ENCODE assay signal across 15 cellular contexts in the genomic region with DNA sequence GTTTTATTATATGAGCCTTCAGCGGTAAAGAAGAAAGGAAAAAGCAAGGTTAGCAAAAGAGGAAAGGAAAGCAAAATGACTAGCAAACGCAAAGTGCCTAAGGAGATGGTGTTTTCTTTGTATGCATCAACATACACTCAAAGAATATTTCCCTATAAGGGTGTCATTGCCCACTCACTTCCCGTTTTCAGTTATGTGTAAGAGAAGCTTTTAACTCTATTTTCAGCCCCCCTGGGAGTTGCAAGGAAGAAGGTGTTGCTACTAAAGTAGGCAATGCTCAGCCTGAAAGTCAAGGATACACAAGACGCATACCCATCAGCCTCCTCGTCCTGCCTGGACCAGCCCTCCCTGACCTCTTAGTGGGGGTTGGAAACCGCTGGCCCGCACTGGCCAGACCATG.
DNase-seq lines count a peak whose midpoint lies in the region; ATAC-seq and TF ChIP-seq lines count a peak whose summit lies in the region.
"Had no signal": no experiment of that assay in that cellular context is flagged by ENCODE, and none has a peak within 500 bp of the region (broad histone marks: within the 10 kb centered on the region; RNA-seq: fewer than 3 reads in every experiment).

No MANE protein-coding gene starts in this region.

- no peaks in the 10 kb centered on the region for H3K36me3 Mint-ChIP-seq in GM23338 (ENCODE audit: low read depth)
- H3K36me3 Mint-ChIP-seq: natural killer cell treated with Interleukin-12 subunit alpha and Interleukin-12 subunit beta and Interleukin-15 and Interleukin-18, amount 100 ng/mL, for 72 hours had no signal

- TF ChIP-seq CTCF in GM12864 (IDR thresholded peaks at IDR 0.05; ENCODE audit: low read depth, low read length, missing control alignments) (no peak), GM23338 (conservative IDR thresholded peaks at IDR 0.05; ENCODE audit: low read depth in 2 of 2) (no peak)

- no peaks in the 10 kb centered on the region for H3F3A ChIP-seq in GM23338 (replicated peaks; ENCODE audit: low read depth)

- no peaks in the 10 kb centered on the region for H3K79me2 ChIP-seq in GM23338 (replicated peaks; ENCODE audit: insufficient read depth)

- H3K27me3 Mint-ChIP-seq in GM23338 (ENCODE audit: insufficient read depth, low read depth, poor library complexity) = no peaks in the 10 kb centered on the region
- H3K27me3 Mint-ChIP-seq: natural killer cell treated with Interleukin-12 subunit alpha and Interleukin-12 subunit beta and Interleukin-15 and Interleukin-18, amount 100 ng/mL, for 72 hours had no signal

- H3K27me3 ChIP-seq in GM23338 (ENCODE audit: insufficient read depth) = no peaks in the 10 kb centered on the region

- no peak overlapping the region for H3K27ac Mint-ChIP-seq in GM23338
- H3K27ac Mint-ChIP-seq: natural killer cell treated with Interleukin-12 subunit alpha and Interleukin-12 subunit beta and Interleukin-15 and Interleukin-18, amount 100 ng/mL, for 72 hours had no signal

- no peak overlapping the region for H3K4me2 ChIP-seq in GM23338

- H3K4me1 Mint-ChIP-seq in GM23338 = 0 out of 3 replicates have a peak, but pooled peaks cover 2% of the 10 kb centered on the region

- H4K20me1 ChIP-seq in GM23338 (replicated peaks; ENCODE audit: insufficient read depth) = no peaks in the 10 kb centered on the region

- DNase-seq in GM12864 (ENCODE audit: low read depth) = peak; percentile 46
- no peak for DNase-seq in NCI-H1105 treated with DMSO at 0.1 percent for 48 hours (lab: John Stamatoyannopoulos, UW)
- DNase-seq in GM23338 (ENCODE audit: low spot score) = no peak
- DNase-seq in NCI-H2029 treated with DMSO at 0.1 percent for 48 hours (lab: John Stamatoyannopoulos, UW) = no peak
- DNase-seq in NCI-H2227 (lab: John Stamatoyannopoulos, UW; ENCODE audit: unreplicated experiment) = no peak
- DNase-seq: activated effector memory CD4-positive, alpha-beta T cell treated with Interleukin-2 at 50 U/mL for 16 hours; central memory CD4-positive, alpha-beta T cell; GOT3; IMR-90; islet precursor cell had no signal

- H3K9me2 ChIP-seq in GM23338 (ENCODE audit: insufficient read depth) = no peaks in the 10 kb centered on the region

- no peaks in the 10 kb centered on the region for H3K4me1 ChIP-seq in GM23338 (ENCODE audit: insufficient read depth)

- H3K4me3 Mint-ChIP-seq in GM23338 = no peak overlapping the region
- H3K4me3 Mint-ChIP-seq: natural killer cell treated with Interleukin-12 subunit alpha and Interleukin-12 subunit beta and Interleukin-15 and Interleukin-18, amount 100 ng/mL, for 72 hours had no signal

- ATAC-seq in GM19351 (IDR thresholded peaks at IDR 0.05; ENCODE audit: unreplicated experiment) (peak; percentile 92), HG02798 (IDR thresholded peaks at IDR 0.05; ENCODE audit: poor library complexity, unreplicated experiment) (peak; percentile 74), HG03565 (IDR thresholded peaks at IDR 0.05; ENCODE audit: unreplicated experiment) (peak; percentile 93), GM23338 (no peak)
- ATAC-seq: natural killer cell treated with Interleukin-12 subunit alpha and Interleukin-12 subunit beta and Interleukin-15 and Interleukin-18, amount 100 ng/mL, for 72 hours had no signal

- H3K36me3 ChIP-seq in GM23338 (ENCODE audit: insufficient read depth) = no peaks in the 10 kb centered on the region

- no peak overlapping the region for H3K27ac ChIP-seq in GM23338 (ENCODE audit: low read depth)
- H3K27ac ChIP-seq: skin epidermis had no signal

- peaks cover 4% of the 10 kb centered on the region; the same call in 2 of the 3 replicates for H3K9me3 Mint-ChIP-seq in GM23338
- H3K9me3 Mint-ChIP-seq: natural killer cell treated with Interleukin-12 subunit alpha and Interleukin-12 subunit beta and Interleukin-15 and Interleukin-18, amount 100 ng/mL, for 72 hours had no signal

- no peak overlapping the region for H2AFZ ChIP-seq in GM23338

- H3K4me3 ChIP-seq in GM12864 (ENCODE audit: low read depth, low read length) (no peak overlapping the region), GM23338 (no peak overlapping the region)
- H3K4me3 ChIP-seq: skin epidermis had no signal

TF ChIP-seq in GM23338, 12 proteins besides CTCF, POLR2A, EP300 and RAD21:
- TF ChIP-seq EZH2phosphoT487 (IDR thresholded peaks at IDR 0.05; ENCODE audit: unreplicated experiment) (no peak), JUNB (IDR thresholded peaks at IDR 0.05; ENCODE audit: unreplicated experiment) (no peak), ZNF331 (CRISPR knock-in tag; IDR thresholded peaks at IDR 0.05; ENCODE audit: low read depth) (no peak), CREB1 (CRISPR knock-in tag; IDR thresholded peaks at IDR 0.05; ENCODE audit: low read depth) (no peak)
- TF ChIP-seq, protein P1, sequence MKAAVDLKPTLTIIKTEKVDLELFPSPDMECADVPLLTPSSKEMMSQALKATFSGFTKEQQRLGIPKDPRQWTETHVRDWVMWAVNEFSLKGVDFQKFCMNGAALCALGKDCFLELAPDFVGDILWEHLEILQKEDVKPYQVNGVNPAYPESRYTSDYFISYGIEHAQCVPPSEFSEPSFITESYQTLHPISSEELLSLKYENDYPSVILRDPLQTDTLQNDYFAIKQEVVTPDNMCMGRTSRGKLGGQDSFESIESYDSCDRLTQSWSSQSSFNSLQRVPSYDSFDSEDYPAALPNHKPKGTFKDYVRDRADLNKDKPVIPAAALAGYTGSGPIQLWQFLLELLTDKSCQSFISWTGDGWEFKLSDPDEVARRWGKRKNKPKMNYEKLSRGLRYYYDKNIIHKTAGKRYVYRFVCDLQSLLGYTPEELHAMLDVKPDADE (IDR thresholded peaks at IDR 0.05) = no peak
- TF ChIP-seq, protein P2, sequence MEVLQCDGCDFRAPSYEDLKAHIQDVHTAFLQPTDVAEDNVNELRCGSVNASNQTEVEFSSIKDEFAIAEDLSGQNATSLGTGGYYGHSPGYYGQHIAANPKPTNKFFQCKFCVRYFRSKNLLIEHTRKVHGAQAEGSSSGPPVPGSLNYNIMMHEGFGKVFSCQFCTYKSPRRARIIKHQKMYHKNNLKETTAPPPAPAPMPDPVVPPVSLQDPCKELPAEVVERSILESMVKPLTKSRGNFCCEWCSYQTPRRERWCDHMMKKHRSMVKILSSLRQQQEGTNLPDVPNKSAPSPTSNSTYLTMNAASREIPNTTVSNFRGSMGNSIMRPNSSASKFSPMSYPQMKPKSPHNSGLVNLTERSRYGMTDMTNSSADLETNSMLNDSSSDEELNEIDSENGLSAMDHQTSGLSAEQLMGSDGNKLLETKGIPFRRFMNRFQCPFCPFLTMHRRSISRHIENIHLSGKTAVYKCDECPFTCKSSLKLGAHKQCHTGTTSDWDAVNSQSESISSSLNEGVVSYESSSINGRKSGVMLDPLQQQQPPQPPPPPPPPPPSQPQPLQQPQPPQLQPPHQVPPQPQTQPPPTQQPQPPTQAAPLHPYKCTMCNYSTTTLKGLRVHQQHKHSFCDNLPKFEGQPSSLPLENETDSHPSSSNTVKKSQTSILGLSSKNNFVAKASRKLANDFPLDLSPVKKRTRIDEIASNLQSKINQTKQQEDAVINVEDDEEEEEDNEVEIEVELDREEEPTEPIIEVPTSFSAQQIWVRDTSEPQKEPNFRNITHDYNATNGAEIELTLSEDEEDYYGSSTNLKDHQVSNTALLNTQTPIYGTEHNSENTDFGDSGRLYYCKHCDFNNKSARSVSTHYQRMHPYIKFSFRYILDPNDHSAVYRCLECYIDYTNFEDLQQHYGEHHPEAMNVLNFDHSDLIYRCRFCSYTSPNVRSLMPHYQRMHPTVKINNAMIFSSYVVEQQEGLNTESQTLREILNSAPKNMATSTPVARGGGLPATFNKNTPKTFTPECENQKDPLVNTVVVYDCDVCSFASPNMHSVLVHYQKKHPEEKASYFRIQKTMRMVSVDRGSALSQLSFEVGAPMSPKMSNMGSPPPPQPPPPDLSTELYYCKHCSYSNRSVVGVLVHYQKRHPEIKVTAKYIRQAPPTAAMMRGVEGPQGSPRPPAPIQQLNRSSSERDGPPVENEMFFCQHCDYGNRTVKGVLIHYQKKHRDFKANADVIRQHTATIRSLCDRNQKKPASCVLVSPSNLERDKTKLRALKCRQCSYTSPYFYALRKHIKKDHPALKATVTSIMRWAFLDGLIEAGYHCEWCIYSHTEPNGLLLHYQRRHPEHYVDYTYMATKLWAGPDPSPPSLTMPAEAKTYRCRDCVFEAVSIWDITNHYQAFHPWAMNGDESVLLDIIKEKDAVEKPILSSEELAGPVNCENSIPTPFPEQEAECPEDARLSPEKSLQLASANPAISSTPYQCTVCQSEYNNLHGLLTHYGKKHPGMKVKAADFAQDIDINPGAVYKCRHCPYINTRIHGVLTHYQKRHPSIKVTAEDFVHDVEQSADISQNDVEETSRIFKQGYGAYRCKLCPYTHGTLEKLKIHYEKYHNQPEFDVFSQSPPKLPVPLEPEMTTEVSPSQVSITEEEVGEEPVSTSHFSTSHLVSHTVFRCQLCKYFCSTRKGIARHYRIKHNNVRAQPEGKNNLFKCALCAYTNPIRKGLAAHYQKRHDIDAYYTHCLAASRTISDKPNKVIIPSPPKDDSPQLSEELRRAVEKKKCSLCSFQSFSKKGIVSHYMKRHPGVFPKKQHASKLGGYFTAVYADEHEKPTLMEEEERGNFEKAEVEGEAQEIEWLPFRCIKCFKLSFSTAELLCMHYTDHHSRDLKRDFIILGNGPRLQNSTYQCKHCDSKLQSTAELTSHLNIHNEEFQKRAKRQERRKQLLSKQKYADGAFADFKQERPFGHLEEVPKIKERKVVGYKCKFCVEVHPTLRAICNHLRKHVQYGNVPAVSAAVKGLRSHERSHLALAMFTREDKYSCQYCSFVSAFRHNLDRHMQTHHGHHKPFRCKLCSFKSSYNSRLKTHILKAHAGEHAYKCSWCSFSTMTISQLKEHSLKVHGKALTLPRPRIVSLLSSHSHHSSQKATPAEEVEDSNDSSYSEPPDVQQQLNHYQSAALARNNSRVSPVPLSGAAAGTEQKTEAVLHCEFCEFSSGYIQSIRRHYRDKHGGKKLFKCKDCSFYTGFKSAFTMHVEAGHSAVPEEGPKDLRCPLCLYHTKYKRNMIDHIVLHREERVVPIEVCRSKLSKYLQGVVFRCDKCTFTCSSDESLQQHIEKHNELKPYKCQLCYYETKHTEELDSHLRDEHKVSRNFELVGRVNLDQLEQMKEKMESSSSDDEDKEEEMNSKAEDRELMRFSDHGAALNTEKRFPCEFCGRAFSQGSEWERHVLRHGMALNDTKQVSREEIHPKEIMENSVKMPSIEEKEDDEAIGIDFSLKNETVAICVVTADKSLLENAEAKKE (CRISPR knock-in tag; IDR thresholded peaks at IDR 0.05) = no peak
